23 cellular contexts compared by ENCODE assay signal in the genomic region with DNA sequence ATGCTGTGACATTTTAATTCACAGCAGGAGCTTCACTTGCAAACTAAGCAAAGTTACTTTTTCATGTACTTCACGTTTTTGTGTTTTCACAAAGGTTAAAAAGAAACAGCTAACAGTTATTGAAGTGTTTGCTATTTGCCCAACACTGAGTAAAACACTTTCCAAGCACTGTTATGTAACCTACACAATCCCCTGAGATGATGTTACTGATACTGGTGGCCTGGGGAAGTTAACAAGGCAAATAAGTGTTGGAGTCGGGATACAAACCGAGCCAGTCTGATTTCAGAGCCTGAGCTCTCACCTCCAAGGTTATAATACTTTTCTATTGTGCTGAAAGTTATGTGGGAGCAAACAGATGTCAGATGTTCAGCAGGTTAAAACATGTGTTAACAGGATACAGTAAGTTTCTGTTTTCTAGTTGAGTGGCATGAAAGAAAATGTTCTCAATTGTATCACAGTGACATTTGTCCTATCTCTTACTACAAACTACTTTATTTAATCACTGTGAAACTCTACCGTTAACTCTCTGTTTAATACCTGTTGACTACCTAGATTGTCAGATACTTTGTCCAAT. TPM values are rescaled to one million over a fixed set of nuclear protein-coding genes. Genes with fewer than 3 reads are reported as not detected.
DNase-seq lines count a peak whose midpoint lies in the region; ATAC-seq and TF ChIP-seq lines count a peak whose summit lies in the region.
"Had no signal": no experiment of that assay in that cellular context is flagged by ENCODE, and none has a peak within 500 bp of the region (broad histone marks: within the 10 kb centered on the region; RNA-seq: fewer than 3 reads in every experiment).

No MANE protein-coding gene starts in this region.

- H3K4me3 Mint-ChIP-seq in stimulated activated naive CD8-positive, alpha-beta T cell treated with anti-CD3 and anti-CD28 coated beads, Interleukin-15, amount 100 ng/mL, for 72 hours: no peak overlapping the region
- no peak overlapping the region for H3K4me3 Mint-ChIP-seq in activated naive CD4-positive, alpha-beta T cell treated with anti-CD3 and anti-CD28 coated beads, Interleukin-2, amount 10 ng/mL, durations not matched to agents 7 days and 5 days
- H3K4me3 Mint-ChIP-seq: mesothelial cell of epicardium; naive thymus-derived CD8-positive, alpha-beta T cell; T-helper 17 cell had no signal

- peaks cover 0 to 12% of the 10 kb centered on the region in 2 donors for H3K9me3 Mint-ChIP-seq in stimulated activated naive CD8-positive, alpha-beta T cell treated with anti-CD3 and anti-CD28 coated beads, Interleukin-15, amount 100 ng/mL, for 72 hours
- H3K9me3 Mint-ChIP-seq in activated naive CD4-positive, alpha-beta T cell treated with anti-CD3 and anti-CD28 coated beads, Interleukin-2, amount 10 ng/mL, durations not matched to agents 7 days and 5 days: no peaks in the 10 kb centered on the region
- H3K9me3 Mint-ChIP-seq: mesothelial cell of epicardium had no signal

- no peak for DNase-seq in stimulated activated naive CD8-positive, alpha-beta T cell treated with anti-CD3 and anti-CD28 coated beads, Interleukin-15, amount 100 ng/mL, for 72 hours
- no peak for DNase-seq in stimulated activated naive CD8-positive, alpha-beta T cell treated with anti-CD3 and anti-CD28 coated beads, Interleukin-15, Interleukin-2, amounts not matched to agents 100 U/mL and 50 U/mL, for 24 hours
- DNase-seq in epithelial cell of esophagus (ENCODE audit: low read depth): peak; percentile 74
- no peak for DNase-seq in A172 (ENCODE audit: low spot score)
- no peak for DNase-seq in NCI-H2227 treated with DMSO at 0.1 percent for 48 hours (lab: John Stamatoyannopoulos, UW)
- DNase-seq in activated naive CD4-positive, alpha-beta T cell treated with anti-CD3 and anti-CD28 coated beads, Interleukin-2, amount 10 ng/mL, durations not matched to agents 7 days and 5 days: no peak
- DNase-seq: C1 segment of cervical spinal cord; heart left ventricle; MG63; NCI-H1417 treated with DMSO at 0.1 percent for 48 hours; NCI-H2107; occipital lobe; stimulated activated CD4-positive, alpha-beta T cell treated with anti-CD3 and anti-CD28 coated beads, Interleukin-1b, Interleukin-23, amount 100 ng/mL, for 48 hours; T-helper 17 cell had no signal

- H3K27ac Mint-ChIP-seq in stimulated activated naive CD8-positive, alpha-beta T cell treated with anti-CD3 and anti-CD28 coated beads, Interleukin-15, amount 100 ng/mL, for 72 hours: no peak overlapping the region
- H3K27ac Mint-ChIP-seq in activated naive CD4-positive, alpha-beta T cell treated with anti-CD3 and anti-CD28 coated beads, Interleukin-2, amount 10 ng/mL, durations not matched to agents 7 days and 5 days: no peak overlapping the region
- H3K27ac Mint-ChIP-seq: mesothelial cell of epicardium; naive thymus-derived CD8-positive, alpha-beta T cell; T-helper 17 cell had no signal

- CTCF ChIA-PET in activated naive CD4-positive, alpha-beta T cell treated with anti-CD3 and anti-CD28 coated beads, Interleukin-2, amount 10 ng/mL, durations not matched to agents 7 days and 5 days (lab: Charles Lee): interaction anchor here (0.7 to 14.5 kb wide), 33 partner anchors 8 to 260 kb away, joined by 3 to 222 read pairs (median 4); no protein-coding TSS in a partner anchor

- peaks cover 10% of the 10 kb centered on the region for H3K4me1 Mint-ChIP-seq in stimulated activated naive CD8-positive, alpha-beta T cell treated with anti-CD3 and anti-CD28 coated beads, Interleukin-15, amount 100 ng/mL, for 72 hours
- H3K4me1 Mint-ChIP-seq in activated naive CD4-positive, alpha-beta T cell treated with anti-CD3 and anti-CD28 coated beads, Interleukin-2, amount 10 ng/mL, durations not matched to agents 7 days and 5 days: peaks cover 4% of the 10 kb centered on the region
- H3K4me1 Mint-ChIP-seq: mesothelial cell of epicardium had no signal

- no peak overlapping the region for H3K4me3 ChIP-seq in epithelial cell of esophagus (ENCODE audit: low read length)
- H3K4me3 ChIP-seq: heart left ventricle, K562, MG63, SK-N-MC had no signal

- H3K27me3 Mint-ChIP-seq in stimulated activated naive CD8-positive, alpha-beta T cell treated with anti-CD3 and anti-CD28 coated beads, Interleukin-15, amount 100 ng/mL, for 72 hours: peaks cover 28% of the 10 kb centered on the region
- H3K27me3 Mint-ChIP-seq in activated naive CD4-positive, alpha-beta T cell treated with anti-CD3 and anti-CD28 coated beads, Interleukin-2, amount 10 ng/mL, durations not matched to agents 7 days and 5 days: peaks cover 22% of the 10 kb centered on the region

- H3K36me3 Mint-ChIP-seq in activated naive CD4-positive, alpha-beta T cell treated with anti-CD3 and anti-CD28 coated beads, Interleukin-2, amount 10 ng/mL, durations not matched to agents 7 days and 5 days: no peaks in the 10 kb centered on the region
- H3K36me3 Mint-ChIP-seq: mesothelial cell of epicardium; naive thymus-derived CD8-positive, alpha-beta T cell had no signal

- peak; percentile 29 for ATAC-seq in stimulated activated naive CD8-positive, alpha-beta T cell treated with anti-CD3 and anti-CD28 coated beads, Interleukin-15, amount 100 ng/mL, for 72 hours
- ATAC-seq in stimulated activated naive CD8-positive, alpha-beta T cell treated with anti-CD3 and anti-CD28 coated beads, Interleukin-15, Interleukin-2, amounts not matched to agents 100 U/mL and 50 U/mL, for 24 hours: no peak
- ATAC-seq in HG03432 (IDR thresholded peaks at IDR 0.05; ENCODE audit: unreplicated experiment): peak; percentile 38
- ATAC-seq: heart left ventricle had no signal

- no peak for TF ChIP-seq CTCF in epithelial cell of esophagus (IDR thresholded peaks at IDR 0.05; ENCODE audit: insufficient read depth, low read depth, low read length, missing control alignments)

RNA-seq across cellular contexts. Expression of a gene that starts 3.9 kb away (rescaled TPM):
- not detected in 2 replicates for total RNA-seq in A172 (2014; rRNA removed; shearing (Covaris generic))
- total RNA-seq: chondrocyte; epithelial cell of proximal tubule; HT-29; K562; mesothelial cell of epicardium; naive thymus-derived CD8-positive, alpha-beta T cell; occipital lobe; RPMI7951; T-helper 17 cell had no signal
